ENCODE assay signal across 30 cellular contexts in genomic region chr13:38667526-38668094, GRCh38. TPM values are rescaled to one million over a fixed set of nuclear protein-coding genes. Genes with fewer than 3 reads are reported as not detected.
"Had no signal": no experiment of that assay in that cellular context is flagged by ENCODE, and none has a peak within 500 bp of the region (broad histone marks: within the 10 kb centered on the region; RNA-seq: fewer than 3 reads in every experiment).

No MANE protein-coding gene starts in this region.

- H3K9me3 ChIP-seq: heart left ventricle, left ventricle myocardium inferior, mucosa of descending colon, neutrophil, psoas muscle, right atrium auricular region, right lobe of liver, suprapubic skin, thoracic aorta, tibial artery, uterus had no signal

- ATAC-seq: heart left ventricle; mucosa of descending colon; naive thymus-derived CD4-positive, alpha-beta T cell; natural killer cell treated with Interleukin-12 subunit alpha and Interleukin-12 subunit beta and Interleukin-15 and Interleukin-18, amount 100 ng/mL, for 72 hours; psoas muscle; right lobe of liver; stimulated activated effector memory CD8-positive, alpha-beta T cell treated with anti-CD3 and anti-CD28 coated beads, Interleukin-12 subunit alpha, Interleukin-12 subunit beta, amount 100 ng/mL, for 72 hours had no signal

- H3K27ac ChIP-seq: heart left ventricle, left ventricle myocardium inferior, neutrophil, parathyroid adenoma, psoas muscle, right atrium auricular region, right lobe of liver, suprapubic skin, thoracic aorta, tibial artery, uterus had no signal

- H3K36me3 Mint-ChIP-seq: immature natural killer cell; naive thymus-derived CD4-positive, alpha-beta T cell; natural killer cell treated with Interleukin-12 subunit alpha and Interleukin-12 subunit beta and Interleukin-15 and Interleukin-18, amount 100 ng/mL, for 72 hours; stimulated activated effector memory CD8-positive, alpha-beta T cell treated with anti-CD3 and anti-CD28 coated beads, Interleukin-12 subunit alpha, Interleukin-12 subunit beta, amount 100 ng/mL, for 72 hours; type B pancreatic cell had no signal

- H3K27me3 ChIP-seq: neutrophil, right atrium auricular region, uterus had no signal

- H3K4me3 ChIP-seq: heart left ventricle, left ventricle myocardium inferior, lung, mucosa of descending colon, psoas muscle, right atrium auricular region, right lobe of liver, suprapubic skin, thoracic aorta, tibial artery, uterus had no signal

- H3K9ac ChIP-seq: parathyroid adenoma had no signal

- H3K4me3 Mint-ChIP-seq: immature natural killer cell; naive thymus-derived CD4-positive, alpha-beta T cell; natural killer cell treated with Interleukin-12 subunit alpha and Interleukin-12 subunit beta and Interleukin-15 and Interleukin-18, amount 100 ng/mL, for 72 hours; neural crest cell; stimulated activated effector memory CD8-positive, alpha-beta T cell treated with anti-CD3 and anti-CD28 coated beads, Interleukin-12 subunit alpha, Interleukin-12 subunit beta, amount 100 ng/mL, for 72 hours; stimulated activated naive CD8-positive, alpha-beta T cell treated with anti-CD3 and anti-CD28 coated beads, Interleukin-15, Interleukin-2, amounts not matched to agents 100 ng/mL and 50 ng/mL, for 24 hours; type B pancreatic cell had no signal

- H2AFZ ChIP-seq: parathyroid adenoma had no signal

- H3K27ac Mint-ChIP-seq: immature natural killer cell; naive thymus-derived CD4-positive, alpha-beta T cell; natural killer cell treated with Interleukin-12 subunit alpha and Interleukin-12 subunit beta and Interleukin-15 and Interleukin-18, amount 100 ng/mL, for 72 hours; stimulated activated effector memory CD8-positive, alpha-beta T cell treated with anti-CD3 and anti-CD28 coated beads, Interleukin-12 subunit alpha, Interleukin-12 subunit beta, amount 100 ng/mL, for 72 hours; stimulated activated naive CD8-positive, alpha-beta T cell treated with anti-CD3 and anti-CD28 coated beads, Interleukin-15, Interleukin-2, amounts not matched to agents 100 ng/mL and 50 ng/mL, for 24 hours; type B pancreatic cell had no signal

- H3K4me1 Mint-ChIP-seq: immature natural killer cell; naive thymus-derived CD4-positive, alpha-beta T cell; stimulated activated effector memory CD8-positive, alpha-beta T cell treated with anti-CD3 and anti-CD28 coated beads, Interleukin-12 subunit alpha, Interleukin-12 subunit beta, amount 100 ng/mL, for 72 hours had no signal

- H3K4me1 ChIP-seq: heart left ventricle, left ventricle myocardium inferior, parathyroid adenoma, psoas muscle, right atrium auricular region, right lobe of liver, tibial artery, uterus had no signal

- H3K36me3 ChIP-seq: heart left ventricle, left ventricle myocardium inferior, neutrophil, right atrium auricular region, right lobe of liver, suprapubic skin, thoracic aorta, tibial artery, uterus had no signal

- DNase-seq: heart left ventricle; hypothalamus; immature natural killer cell; islet precursor cell; left ventricle myocardium inferior; mesendoderm; midbrain; mucosa of descending colon; naive thymus-derived CD4-positive, alpha-beta T cell; occipital lobe; psoas muscle; right lobe of liver; stimulated activated CD4-positive, alpha-beta T cell treated with anti-CD3 and anti-CD28 coated beads, Interleukin-12 subunit alpha, Interleukin-12 subunit beta, amount 100 ng/mL, for 4 hours; stimulated activated CD4-positive, alpha-beta T cell treated with anti-CD3 and anti-CD28 coated beads, Interleukin-15, amount 100 ng/mL, for 24 hours; stimulated activated CD4-positive, alpha-beta T cell treated with anti-CD3 and anti-CD28 coated beads, Interleukin-2, amount 100 ng/mL, for 24 hours; stimulated activated CD4-positive, alpha-beta T cell treated with anti-CD3 and anti-CD28 coated beads, Interleukin-4, amount 100 ng/mL, for 24 hours; stimulated activated naive CD4-positive, alpha-beta T cell; tibial artery; uterus had no signal

- H3K27me3 Mint-ChIP-seq: natural killer cell treated with Interleukin-12 subunit alpha and Interleukin-12 subunit beta and Interleukin-15 and Interleukin-18, amount 100 ng/mL, for 72 hours; type B pancreatic cell had no signal

RNA-seq across cellular contexts. Expression of gene FREM2, which starts 19.3 kb away (rescaled TPM):
- total RNA-seq: left ventricle myocardium inferior; natural killer cell treated with Interleukin-12 subunit alpha and Interleukin-12 subunit beta and Interleukin-15 and Interleukin-18, amount 100 ng/mL, for 72 hours had no signal
- polyA plus RNA-seq: immature natural killer cell; naive thymus-derived CD4-positive, alpha-beta T cell had no signal
